ENCODE assay signal across 8 cellular contexts in genomic region chr3:10242182-10243065, GRCh38. TPM values are rescaled to one million over a fixed set of nuclear protein-coding genes. Genes with fewer than 3 reads are reported as not detected.
DNase-seq lines count a peak whose midpoint lies in the region; ATAC-seq and TF ChIP-seq lines count a peak whose summit lies in the region.

No MANE protein-coding gene starts in this region.

- peak; percentile 69 for DNase-seq in activated CD4-positive, alpha-beta T cell treated with anti-CD3 and anti-CD28 coated beads for 1 hour
- DNase-seq in stimulated activated CD4-positive, alpha-beta T cell treated with anti-CD3 and anti-CD28 coated beads, Interleukin-2, amount 100 ng/mL, for 24 hours: peak; percentile 72 to 76
- DNase-seq in NCI-H510A treated with DMSO at 0.1 percent for 48 hours (lab: John Stamatoyannopoulos, UW) (no peak), gastrocnemius medialis (no peak)

- peak overlapping the region in 1 of 2 donors; percentile 43 for H3K9ac ChIP-seq in duodenal mucosa (ENCODE audit: low read depth in 1 of 2, low read length in 2 of 2)

- H3K36me3 ChIP-seq in duodenal mucosa (ENCODE audit: control insufficient read depth in 1 of 2, insufficient read depth in 2 of 2, low read length in 2 of 2) (no peaks in the 10 kb centered on the region), gastrocnemius medialis (peaks cover 0 to 54% of the 10 kb centered on the region in 2 donors)

- in situ Hi-C loops in gastrocnemius medialis (cut with MboI; ENCODE audit: low sequenced_read_pairs in 4 of 4): no loop called here

- H3K9me3 ChIP-seq in duodenal mucosa (ENCODE audit: control insufficient read depth in 1 of 2, low read length in 2 of 2) (peaks cover 12 to 15% of the 10 kb centered on the region in 2 donors), gastrocnemius medialis (no peaks in the 10 kb centered on the region)

- H3K27ac ChIP-seq in duodenal mucosa (ENCODE audit: low read depth, low read length): peak overlapping the region; percentile 2
- H3K27ac ChIP-seq in gastrocnemius medialis: no peak overlapping the region

- TF ChIP-seq POLR2A in gastrocnemius medialis (IDR thresholded peaks at IDR 0.05): no peak

- no peak for TF ChIP-seq CTCF in gastrocnemius medialis (IDR thresholded peaks at IDR 0.05 in 4 of 5, conservative IDR thresholded peaks at IDR 0.05 in 1 of 5)

- no peaks in the 10 kb centered on the region for H3K27me3 ChIP-seq in duodenal mucosa (ENCODE audit: control insufficient read depth in 1 of 2, insufficient read depth in 2 of 2, low read length in 2 of 2)
- no peaks in the 10 kb centered on the region for H3K27me3 ChIP-seq in gastrocnemius medialis

- H3K4me3 ChIP-seq in duodenal mucosa (ENCODE audit: low read depth in 1 of 2, low read length in 2 of 2) (no peak overlapping the region), gastrocnemius medialis (no peak overlapping the region)

- intact Hi-C loops in gastrocnemius medialis (cut with DNase I; ENCODE audit: low total_unique reads): no loop called here

- ATAC-seq in HG02610 (IDR thresholded peaks at IDR 0.05; ENCODE audit: unreplicated experiment) (peak; percentile 72), GM18868 (IDR thresholded peaks at IDR 0.05; ENCODE audit: unreplicated experiment) (no peak), GM18498 (IDR thresholded peaks at IDR 0.05; ENCODE audit: unreplicated experiment) (no peak), gastrocnemius medialis (no peak)

- H3K4me1 ChIP-seq in duodenal mucosa (ENCODE audit: control insufficient read depth in 1 of 2, insufficient read depth in 2 of 2, low read length in 2 of 2) (no peaks in the 10 kb centered on the region), gastrocnemius medialis (no peaks in the 10 kb centered on the region)

RNA-seq across cellular contexts. Expression of gene TATDN2, which starts 5.8 kb away (rescaled TPM):
- total RNA-seq in gastrocnemius medialis: 10 to 100 TPM; 10.9 to 11.5 (median 10.9) TPM

RNA-seq across cellular contexts. Expression of gene GHRL, which starts 50.3 kb away (rescaled TPM):
- total RNA-seq in gastrocnemius medialis: not detected

Comparison
In these comparisons a context has a peak if more than half of its experiments do, and no peak if none do; other contexts are left out.
1. DNase-seq: peak in activated CD4-positive, alpha-beta T cell treated with anti-CD3 and anti-CD28 coated beads for 1 hour (single experiment) and stimulated activated CD4-positive, alpha-beta T cell treated with anti-CD3 and anti-CD28 coated beads, Interleukin-2, amount 100 ng/mL, for 24 hours (2 of 2); none in NCI-H510A treated with DMSO at 0.1 percent for 48 hours (single experiment) and gastrocnemius medialis (0 of 2).